In the genomic region with DNA sequence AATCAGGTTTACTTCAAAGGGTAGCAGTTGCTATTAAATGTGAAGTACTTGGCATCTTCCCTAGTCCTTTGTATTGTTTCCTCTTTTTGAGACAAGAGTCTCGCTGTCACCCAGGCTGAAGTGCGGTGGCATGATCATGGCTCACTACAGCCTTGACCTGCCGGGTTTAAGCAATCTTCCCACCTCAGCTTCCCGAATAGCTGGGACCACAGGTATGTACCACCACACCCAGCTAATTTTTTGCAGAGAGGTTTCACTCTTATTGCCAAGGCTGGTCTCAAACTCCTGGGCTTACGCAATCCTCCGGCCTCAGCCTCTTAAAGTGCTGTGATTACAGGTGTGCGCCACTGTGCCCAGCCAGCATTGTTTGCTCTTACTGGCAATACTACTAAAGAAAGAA, we compare ENCODE assay signal across 1 cellular context.
TF ChIP-seq lines count a peak whose summit lies in the region.

No MANE protein-coding gene starts in this region.

TF ChIP-seq in H1, 55 proteins besides CTCF, POLR2A, EP300 and RAD21:
- TF ChIP-seq CREB1 (IDR thresholded peaks at IDR 0.05) (no peak), CEBPB (IDR thresholded peaks at IDR 0.05; ENCODE audit: low read depth, low read length) (peak; percentile 49; the same call in 1 of the 2 replicates)
TF ChIP-seq in H1: peak in this region for 1.
